ENCODE assay signal across 1 cellular context in genomic region chr3:160224811-160225180, GRCh38.
TF ChIP-seq lines count a peak whose summit lies in the region.

No MANE protein-coding gene starts in this region.

TF ChIP-seq in IMR-90, 13 proteins besides CTCF, POLR2A, EP300 and RAD21 (continued from another document):
- no peak for TF ChIP-seq RFX5 (IDR thresholded peaks at IDR 0.05; ENCODE audit: low read depth, low read length)
- no peak for TF ChIP-seq ELK1 (IDR thresholded peaks at IDR 0.05; ENCODE audit: borderline replicate concordance, low read depth, low read length)
- TF ChIP-seq NFE2L2 (IDR thresholded peaks at IDR 0.05; ENCODE audit: low read depth, low read length): no peak
